In genomic region chr10:33291053-33291592, GRCh38 we compare ENCODE assay signal across 14 cellular contexts. TPM values are rescaled to one million over a fixed set of nuclear protein-coding genes. Genes with fewer than 3 reads are reported as not detected.
DNase-seq lines count a peak whose midpoint lies in the region; ATAC-seq and FAIRE-seq lines count a peak whose summit lies in the region.
"Had no signal": no experiment of that assay in that cellular context is flagged by ENCODE, and none has a peak within 500 bp of the region (broad histone marks: within the 10 kb centered on the region; RNA-seq: fewer than 3 reads in every experiment).

No MANE protein-coding gene starts in this region.

- no peak overlapping the region for H3K27ac ChIP-seq in mesendoderm (ENCODE audit: low read depth, low read length)

- H3K79me1 ChIP-seq in mesendoderm (ENCODE audit: low read length), result no peaks in the 10 kb centered on the region

- no peak overlapping the region for H3K23ac ChIP-seq in mesendoderm (ENCODE audit: low read length)

- no peaks in the 10 kb centered on the region for H3K36me3 Mint-ChIP-seq in activated T-cell treated with anti-CD3 and anti-CD28 coated beads, Interleukin-2, amount 50 U/mL, for 24 hours (ENCODE audit: low read depth)
- H3K36me3 Mint-ChIP-seq: CD8-positive, alpha-beta T cell had no signal

- no peak overlapping the region for H2BK15ac ChIP-seq in mesendoderm (replicated peaks; ENCODE audit: low read depth)

- no peaks in the 10 kb centered on the region for H3K79me2 ChIP-seq in mesendoderm (ENCODE audit: control insufficient read depth, insufficient read depth, low read length)

- H3K4me3 Mint-ChIP-seq in activated T-cell treated with anti-CD3 and anti-CD28 coated beads, Interleukin-2, amount 50 U/mL, for 24 hours, result no peak overlapping the region
- H3K4me3 Mint-ChIP-seq: CD8-positive, alpha-beta T cell had no signal

- H4K5ac ChIP-seq in mesendoderm (ENCODE audit: low read length), result no peak overlapping the region

- H3K4me1 ChIP-seq in mesendoderm (ENCODE audit: control insufficient read depth, low read depth, low read length), result no peaks in the 10 kb centered on the region

- ATAC-seq in GM18502 (IDR thresholded peaks at IDR 0.05; ENCODE audit: poor library complexity, unreplicated experiment) (no peak), GM18867 (IDR thresholded peaks at IDR 0.05; ENCODE audit: unreplicated experiment) (no peak)
- ATAC-seq: CD8-positive, alpha-beta T cell had no signal

- no peak overlapping the region for H2AK5ac ChIP-seq in mesendoderm (ENCODE audit: low read length)

- no CpG with 5 or more reads among the region's 5 CpGs for WGBS in mesendoderm (ENCODE audit: extremely low coverage, insufficient coverage, low lambda C conversion rate)

- no peaks in the 10 kb centered on the region for H3K9me3 Mint-ChIP-seq in activated T-cell treated with anti-CD3 and anti-CD28 coated beads, Interleukin-2, amount 50 U/mL, for 24 hours
- H3K9me3 Mint-ChIP-seq: CD8-positive, alpha-beta T cell had no signal

- no peak overlapping the region for H3K27ac Mint-ChIP-seq in activated T-cell treated with anti-CD3 and anti-CD28 coated beads, Interleukin-2, amount 50 U/mL, for 24 hours
- H3K27ac Mint-ChIP-seq: CD8-positive, alpha-beta T cell had no signal

- DNase-seq in ACHN, result peak; percentile 45
- peak; percentile 67 for DNase-seq in HTR-8/SVneo (ENCODE audit: insufficient read length, low spot score)
- peak; percentile 94 for DNase-seq in dedifferentiated amniotic fluid mesenchymal stem cell (ENCODE audit: extremely low spot score)
- DNase-seq in mesendoderm, result no peak
- no peak for DNase-seq in stimulated activated CD4-positive, alpha-beta T cell treated with anti-CD3 and anti-CD28 coated beads, Interleukin-2, amount 100 ng/mL, for 48 hours
- no peak for DNase-seq in activated T-cell treated with anti-CD3 and anti-CD28 coated beads, Interleukin-2, amount 50 U/mL, for 24 hours
- DNase-seq: CD8-positive, alpha-beta T cell; hippocampal formation; NCI-H2227 treated with DMSO at 0.1 percent for 48 hours; small intestine; stimulated activated naive CD4-positive, alpha-beta T cell; T-helper 9 cell had no signal

- H3K18ac ChIP-seq in mesendoderm (ENCODE audit: low read length), result peak overlapping the region; percentile 18

- peaks cover 22% of the 10 kb centered on the region for H3K27me3 Mint-ChIP-seq in activated T-cell treated with anti-CD3 and anti-CD28 coated beads, Interleukin-2, amount 50 U/mL, for 24 hours

- no peak overlapping the region for H3K4ac ChIP-seq in mesendoderm (ENCODE audit: low read depth, low read length)

- H3K4me2 ChIP-seq in mesendoderm (ENCODE audit: low read length), result no peak overlapping the region

- no peak overlapping the region for H3K9ac ChIP-seq in mesendoderm (ENCODE audit: low read length)

- in situ Hi-C loops in ACHN (cut with HindIII; ENCODE audit: low pct_ligation_motif_present, low pct_unique_long_range_greater_than_20kb, low sequenced_read_pairs), result no loop called here

- no peaks in the 10 kb centered on the region for H3K36me3 ChIP-seq in mesendoderm (ENCODE audit: control insufficient read depth, insufficient read depth, low read length)

- H4K8ac ChIP-seq in mesendoderm (ENCODE audit: low read depth, low read length), result peak overlapping the region; percentile 28

- no peak overlapping the region for H3K4me3 ChIP-seq in mesendoderm (ENCODE audit: low read length)

- H3K27me3 ChIP-seq in mesendoderm (ENCODE audit: insufficient read depth, low read length, poor library complexity), result no peaks in the 10 kb centered on the region

- H3K56ac ChIP-seq in mesendoderm (ENCODE audit: low read length), result no peak overlapping the region

- H2BK5ac ChIP-seq in mesendoderm (ENCODE audit: low read length), result no peak overlapping the region

- H2BK120ac ChIP-seq in mesendoderm (ENCODE audit: low read depth, low read length), result peak overlapping the region; percentile 28

- no peaks in the 10 kb centered on the region for H3K4me1 Mint-ChIP-seq in activated T-cell treated with anti-CD3 and anti-CD28 coated beads, Interleukin-2, amount 50 U/mL, for 24 hours (ENCODE audit: low read depth)

- peak; percentile 58 for FAIRE-seq in HTR-8/SVneo (lab: Jason Lieb, UNC)
- FAIRE-seq: small intestine had no signal

RNA-seq across cellular contexts. Expression of gene NRP1, which starts 43.3 kb away (rescaled TPM):
- 2.4 TPM for polyA plus RNA-seq in mesendoderm (2013, experiment 1 of 2)
- 2.0 TPM for polyA plus RNA-seq in mesendoderm (2013, experiment 2 of 2)

Comparison
In these comparisons a context has a peak if more than half of its experiments do, and no peak if none do; other contexts are left out.
1. DNase-seq: peak in ACHN (single experiment), HTR-8/SVneo (single experiment) and dedifferentiated amniotic fluid mesenchymal stem cell (single experiment); none in mesendoderm (single experiment), stimulated activated CD4-positive, alpha-beta T cell treated with anti-CD3 and anti-CD28 coated beads, Interleukin-2, amount 100 ng/mL, for 48 hours (0 of 2) and activated T-cell treated with anti-CD3 and anti-CD28 coated beads, Interleukin-2, amount 50 U/mL, for 24 hours (single experiment).